Comparison of ENCODE assay signal across 10 cellular contexts in genomic region chr19:45340899-45341453, GRCh38. TPM values are rescaled to one million over a fixed set of nuclear protein-coding genes. Genes with fewer than 3 reads are reported as not detected.
DNase-seq lines count a peak whose midpoint lies in the region; ATAC-seq and TF ChIP-seq lines count a peak whose summit lies in the region.
"Had no signal": no experiment of that assay in that cellular context is flagged by ENCODE, and none has a peak within 500 bp of the region (broad histone marks: within the 10 kb centered on the region; RNA-seq: fewer than 3 reads in every experiment).

No MANE protein-coding gene starts in this region.

- 9% methylated on average over 24 to 25 of the region's 25 CpGs for WGBS in esophagus, 2 donors

- peaks cover 9% of the 10 kb centered on the region for H4K20me1 ChIP-seq in neural progenitor cell (ENCODE audit: low read depth)

- no peaks in the 10 kb centered on the region for H3K9me3 Mint-ChIP-seq in neural progenitor cell
- H3K9me3 Mint-ChIP-seq: activated naive CD4-positive, alpha-beta T cell treated with anti-CD3 and anti-CD28 coated beads, Interleukin-2, amount 50 U/mL, for 72 hours had no signal

- H3K27ac ChIP-seq in esophagus (ENCODE audit: low read depth in 2 of 2, low read length in 1 of 2), result peak overlapping the region in 1 of 2 donors; percentile 51
- H3K27ac ChIP-seq in neural progenitor cell, result no peak overlapping the region

- ATAC-seq in GM19463 (IDR thresholded peaks at IDR 0.05; ENCODE audit: unreplicated experiment), result no peak
- ATAC-seq in HG03280 (IDR thresholded peaks at IDR 0.05; ENCODE audit: unreplicated experiment), result no peak

- H3K36me3 ChIP-seq in ES-I3 (ENCODE audit: insufficient read depth, low read length) (no peaks in the 10 kb centered on the region), NT2/D1 (ENCODE audit: insufficient read depth, insufficient read length, low read length) (no peaks in the 10 kb centered on the region), esophagus (ENCODE audit: control insufficient read depth in 2 of 2, insufficient read depth in 2 of 2, low read length in 1 of 2) (no peaks in the 10 kb centered on the region), neural progenitor cell (no peaks in the 10 kb centered on the region)

- H3K36me3 Mint-ChIP-seq in neural progenitor cell, result no peaks in the 10 kb centered on the region
- H3K36me3 Mint-ChIP-seq: activated naive CD4-positive, alpha-beta T cell treated with anti-CD3 and anti-CD28 coated beads, Interleukin-2, amount 50 U/mL, for 72 hours had no signal

- H3K4me1 ChIP-seq in ES-I3 (ENCODE audit: insufficient read depth, low read length) (no peaks in the 10 kb centered on the region; the same call in 1 of the 2 replicates), NT2/D1 (ENCODE audit: insufficient read depth, insufficient read length) (no peaks in the 10 kb centered on the region), esophagus (ENCODE audit: control insufficient read depth in 2 of 2, insufficient read depth in 2 of 2, low read length in 1 of 2) (peaks cover 0 to 8% of the 10 kb centered on the region in 2 donors), neural progenitor cell (no peaks in the 10 kb centered on the region)

- peaks cover 16% of the 10 kb centered on the region for H3K27me3 Mint-ChIP-seq in neural progenitor cell (ENCODE audit: insufficient read depth, low read depth)

- H3K27ac Mint-ChIP-seq in neural progenitor cell, result no peak overlapping the region
- H3K27ac Mint-ChIP-seq: activated naive CD4-positive, alpha-beta T cell treated with anti-CD3 and anti-CD28 coated beads, Interleukin-2, amount 50 U/mL, for 72 hours had no signal

- no peak overlapping the region for H3K4me3 Mint-ChIP-seq in neural progenitor cell

- H2AFZ ChIP-seq in neural progenitor cell (replicated peaks), result no peak overlapping the region

- TF ChIP-seq CTCF in neural progenitor cell (IDR thresholded peaks at IDR 0.05), result no peak

- H3K79me2 ChIP-seq in neural progenitor cell (ENCODE audit: low read depth), result no peaks in the 10 kb centered on the region

- no peaks in the 10 kb centered on the region for H3K9me3 ChIP-seq in ES-I3 (ENCODE audit: control insufficient read depth, insufficient read depth, low read length)
- H3K9me3 ChIP-seq in NT2/D1 (ENCODE audit: insufficient read depth, low read length), result no peaks in the 10 kb centered on the region
- no peaks in the 10 kb centered on the region for H3K9me3 ChIP-seq in esophagus (ENCODE audit: control insufficient read depth in 2 of 2, insufficient read depth in 1 of 2, low read depth in 1 of 2, low read length in 1 of 2)
- H3K9me3 ChIP-seq in neural progenitor cell (ENCODE audit: low read depth), result no peaks in the 10 kb centered on the region

- peaks cover 9% of the 10 kb centered on the region for H3F3A ChIP-seq in neural progenitor cell (ENCODE audit: low read depth)

- H3K27me3 ChIP-seq in NT2/D1 (ENCODE audit: insufficient read depth, insufficient read length) (peaks cover 36% of the 10 kb centered on the region), esophagus (ENCODE audit: control insufficient read depth in 1 of 2, insufficient read depth in 2 of 2, low read length in 2 of 2) (no peaks in the 10 kb centered on the region), neural progenitor cell (peaks cover 54% of the 10 kb centered on the region)

- H3K9ac ChIP-seq in ES-I3 (ENCODE audit: low read depth, low read length), result peak overlapping the region; percentile 92
- peak overlapping the region; percentile 42 for H3K9ac ChIP-seq in NT2/D1 (ENCODE audit: insufficient read length, low read depth)
- H3K9ac ChIP-seq in neural progenitor cell, result no peak overlapping the region

- H3K4me1 Mint-ChIP-seq in neural progenitor cell, result peaks cover 6% of the 10 kb centered on the region

- H3K4me2 ChIP-seq in neural progenitor cell, result peak overlapping the region; percentile 81

- DNase-seq in NT2/D1 (ENCODE audit: low read depth, low spot score) (no peak), neural progenitor cell (ENCODE audit: low spot score) (peak; percentile 18), iPS-NIHi7 (ENCODE audit: extremely low spot score) (no peak), NCI-H2171 treated with DMSO at 0.1 percent for 48 hours (lab: John Stamatoyannopoulos, UW) (no peak)
- DNase-seq: Karpas-422 had no signal

- H3K4me3 ChIP-seq in NT2/D1 (ENCODE audit: insufficient read length, low read depth) (peak overlapping the region; percentile 36), esophagus (ENCODE audit: low read depth in 1 of 2, low read length in 2 of 2) (peak overlapping the region; percentile 54 to 57), neural progenitor cell (peak overlapping the region; percentile 47)

RNA-seq across cellular contexts. Expression of gene KLC3, which starts 0.4 kb away (rescaled TPM):
- polyA plus RNA-seq in esophagus, result 10 to 100 TPM; 15.0 to 24.2 TPM
- total RNA-seq in neural progenitor cell (ENCODE audit: low replicate concordance), result 0.50 TPM in 1 of 2 replicates, not detected in the other

RNA-seq across cellular contexts. Expression of gene CKM, which starts 18.3 kb away (rescaled TPM):
- polyA plus RNA-seq in esophagus, result under 1 TPM; 0.14 to 0.74 TPM
- not detected in 2 replicates for total RNA-seq in neural progenitor cell (ENCODE audit: low replicate concordance)
- total RNA-seq: activated naive CD4-positive, alpha-beta T cell treated with anti-CD3 and anti-CD28 coated beads, Interleukin-2, amount 50 U/mL, for 72 hours had no signal

RNA-seq across cellular contexts. Expression of gene ERCC2, which starts 29.4 kb away (rescaled TPM):
- polyA plus RNA-seq in esophagus, result 1 to 10 TPM; 6.1 to 8.8 TPM
- 31.0 and 71.6 TPM in 2 replicates for total RNA-seq in neural progenitor cell (ENCODE audit: low replicate concordance)
